In the genomic region with DNA sequence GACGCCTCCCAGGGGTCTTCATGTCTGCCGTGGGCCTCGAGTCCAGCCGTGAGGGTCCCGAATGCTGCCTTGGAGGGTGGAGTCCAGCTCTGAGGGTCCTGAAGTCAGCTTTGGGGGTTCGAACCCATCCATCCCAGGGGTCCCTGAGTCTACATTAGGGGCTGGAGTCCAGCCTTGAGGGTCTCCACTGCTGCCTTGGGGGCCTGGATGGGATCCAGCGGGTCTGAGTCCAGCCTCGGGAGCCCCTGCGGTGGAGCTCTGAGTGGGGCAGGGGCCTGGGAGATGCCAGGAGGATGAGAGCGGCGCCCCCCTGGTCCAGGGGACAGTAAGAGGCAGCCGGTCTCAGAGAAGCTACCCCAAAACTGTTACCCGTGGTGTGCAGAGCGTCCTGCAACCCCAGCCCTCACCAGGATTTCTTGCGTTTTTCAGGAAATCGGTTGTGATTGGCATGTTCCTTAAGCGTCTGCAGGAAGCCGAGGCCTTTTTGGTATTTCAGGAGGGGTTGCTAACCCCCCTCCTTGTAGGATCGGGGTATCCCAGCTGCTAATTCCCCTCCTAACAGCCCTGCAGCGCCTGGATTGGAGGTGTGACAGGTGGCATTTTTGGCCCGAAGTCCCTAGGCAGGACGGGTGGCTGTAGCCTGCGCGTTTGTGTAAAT, we compare ENCODE assay signal across 8 cellular contexts. TPM values are rescaled to one million over a fixed set of nuclear protein-coding genes. Genes with fewer than 3 reads are reported as not detected.
DNase-seq lines count a peak whose midpoint lies in the region; ATAC-seq and TF ChIP-seq lines count a peak whose summit lies in the region.

No MANE protein-coding gene starts in this region.

- H3K4me1 Mint-ChIP-seq in neural crest cell = peaks cover 24% of the 10 kb centered on the region

- H3K4me3 Mint-ChIP-seq in neural crest cell = peak overlapping the region; percentile 92

- DNase-seq in epithelial cell of prostate (ENCODE audit: low read depth, low spot score) (no peak), neural crest cell (ENCODE audit: low read depth, low spot score) (no peak)
- DNase-seq in effector CD4-positive, alpha-beta T cell = no peak

- peaks cover 23% of the 10 kb centered on the region for H3K27me3 Mint-ChIP-seq in neural crest cell (ENCODE audit: low read depth)

- H3K27ac Mint-ChIP-seq in neural crest cell (ENCODE audit: unreplicated experiment) = no peak overlapping the region

- H3K9me3 Mint-ChIP-seq in neural crest cell = peaks cover 4% of the 10 kb centered on the region

- ATAC-seq in GM19035 (IDR thresholded peaks at IDR 0.05; ENCODE audit: unreplicated experiment) (no peak), HG03039 (IDR thresholded peaks at IDR 0.05; ENCODE audit: unreplicated experiment) (no peak), HG03159 (IDR thresholded peaks at IDR 0.05; ENCODE audit: unreplicated experiment) (no peak)

- H3K27ac ChIP-seq in C4-2B (peak overlapping the region; percentile 97), epithelial cell of prostate (peak overlapping the region; percentile 88)

- TF ChIP-seq CTCF in C4-2B (conservative IDR thresholded peaks at IDR 0.05) (no peak), neural crest cell (conservative IDR thresholded peaks at IDR 0.05) (no peak)

- peaks cover 7% of the 10 kb centered on the region for H3K36me3 Mint-ChIP-seq in neural crest cell (ENCODE audit: low read depth)

TF ChIP-seq in PFSK-1, 5 proteins besides CTCF, POLR2A, EP300 and RAD21:
- 0 out of 2 replicates have a peak, but pooled peaks have one; percentile 25 for TF ChIP-seq POLR2AphosphoS5 (IDR thresholded peaks at IDR 0.05; ENCODE audit: low read depth, low read length)
- TF ChIP-seq, protein P1, sequence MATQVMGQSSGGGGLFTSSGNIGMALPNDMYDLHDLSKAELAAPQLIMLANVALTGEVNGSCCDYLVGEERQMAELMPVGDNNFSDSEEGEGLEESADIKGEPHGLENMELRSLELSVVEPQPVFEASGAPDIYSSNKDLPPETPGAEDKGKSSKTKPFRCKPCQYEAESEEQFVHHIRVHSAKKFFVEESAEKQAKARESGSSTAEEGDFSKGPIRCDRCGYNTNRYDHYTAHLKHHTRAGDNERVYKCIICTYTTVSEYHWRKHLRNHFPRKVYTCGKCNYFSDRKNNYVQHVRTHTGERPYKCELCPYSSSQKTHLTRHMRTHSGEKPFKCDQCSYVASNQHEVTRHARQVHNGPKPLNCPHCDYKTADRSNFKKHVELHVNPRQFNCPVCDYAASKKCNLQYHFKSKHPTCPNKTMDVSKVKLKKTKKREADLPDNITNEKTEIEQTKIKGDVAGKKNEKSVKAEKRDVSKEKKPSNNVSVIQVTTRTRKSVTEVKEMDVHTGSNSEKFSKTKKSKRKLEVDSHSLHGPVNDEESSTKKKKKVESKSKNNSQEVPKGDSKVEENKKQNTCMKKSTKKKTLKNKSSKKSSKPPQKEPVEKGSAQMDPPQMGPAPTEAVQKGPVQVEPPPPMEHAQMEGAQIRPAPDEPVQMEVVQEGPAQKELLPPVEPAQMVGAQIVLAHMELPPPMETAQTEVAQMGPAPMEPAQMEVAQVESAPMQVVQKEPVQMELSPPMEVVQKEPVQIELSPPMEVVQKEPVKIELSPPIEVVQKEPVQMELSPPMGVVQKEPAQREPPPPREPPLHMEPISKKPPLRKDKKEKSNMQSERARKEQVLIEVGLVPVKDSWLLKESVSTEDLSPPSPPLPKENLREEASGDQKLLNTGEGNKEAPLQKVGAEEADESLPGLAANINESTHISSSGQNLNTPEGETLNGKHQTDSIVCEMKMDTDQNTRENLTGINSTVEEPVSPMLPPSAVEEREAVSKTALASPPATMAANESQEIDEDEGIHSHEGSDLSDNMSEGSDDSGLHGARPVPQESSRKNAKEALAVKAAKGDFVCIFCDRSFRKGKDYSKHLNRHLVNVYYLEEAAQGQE (IDR thresholded peaks at IDR 0.05; ENCODE audit: insufficient read depth in 1 of 2, low read depth in 2 of 2, low read length in 2 of 2) = no peak
TF ChIP-seq in PFSK-1: peak in this region for 1.

RNA-seq across cellular contexts. Expression of a gene that starts 1.7 kb away (rescaled TPM):
- polyA plus RNA-seq in PFSK-1 (2012; ENCODE audit: insufficient read length, low read depth) = 158 TPM
- 81.3 and 81.9 TPM in 2 replicates for total RNA-seq in neural crest cell

RNA-seq across cellular contexts. Expression of a gene that starts 39.1 kb away (rescaled TPM):
- polyA plus RNA-seq in PFSK-1 (2012; ENCODE audit: insufficient read length, low read depth) = 143 TPM
- 49.1 and 52.4 TPM in 2 replicates for total RNA-seq in neural crest cell
